19 cellular contexts compared by ENCODE assay signal in genomic region chr2:230985519-230986231, GRCh38. TPM values are rescaled to one million over a fixed set of nuclear protein-coding genes. Genes with fewer than 3 reads are reported as not detected.
DNase-seq lines count a peak whose midpoint lies in the region; ATAC-seq and TF ChIP-seq lines count a peak whose summit lies in the region.
"Had no signal": no experiment of that assay in that cellular context is flagged by ENCODE, and none has a peak within 500 bp of the region (broad histone marks: within the 10 kb centered on the region; RNA-seq: fewer than 3 reads in every experiment).

No MANE protein-coding gene starts in this region.

- H3K4me3 Mint-ChIP-seq in activated naive CD4-positive, alpha-beta T cell treated with anti-CD3 and anti-CD28 coated beads for 36 hours = no peak overlapping the region
- H3K4me3 Mint-ChIP-seq in activated naive CD8-positive, alpha-beta T cell treated with anti-CD3 and anti-CD28 coated beads for 36 hours = peak overlapping the region; percentile 49
- peak overlapping the region; percentile 71 for H3K4me3 Mint-ChIP-seq in stimulated activated effector memory CD8-positive, alpha-beta T cell treated with anti-CD3 and anti-CD28 coated beads, Interleukin-12 subunit alpha, Interleukin-12 subunit beta, amount 100 ng/mL, for 72 hours

- peak; percentile 11 for TF ChIP-seq CTCF in GM20000 (IDR thresholded peaks at IDR 0.05; ENCODE audit: extremely low read depth, missing control alignments)

- ATAC-seq in activated naive CD4-positive, alpha-beta T cell treated with anti-CD3 and anti-CD28 coated beads, Interleukin-2, amount 50 U/mL, for 72 hours = no peak
- ATAC-seq in stimulated activated effector memory CD8-positive, alpha-beta T cell treated with anti-CD3 and anti-CD28 coated beads, Interleukin-12 subunit alpha, Interleukin-12 subunit beta, amount 100 ng/mL, for 72 hours = no peak
- no peak for ATAC-seq in HG02973 (IDR thresholded peaks at IDR 0.05; ENCODE audit: unreplicated experiment)
- ATAC-seq: esophagus mucosa, gastroesophageal sphincter, upper lobe of right lung had no signal

- peak overlapping the region; percentile 6 to 99 for H3K27ac Mint-ChIP-seq in activated naive CD4-positive, alpha-beta T cell treated with anti-CD3 and anti-CD28 coated beads, Interleukin-2, amount 50 U/mL, for 72 hours
- no peak overlapping the region for H3K27ac Mint-ChIP-seq in activated naive CD4-positive, alpha-beta T cell treated with anti-CD3 and anti-CD28 coated beads for 36 hours
- peak overlapping the region; percentile 88 for H3K27ac Mint-ChIP-seq in activated naive CD8-positive, alpha-beta T cell treated with anti-CD3 and anti-CD28 coated beads for 36 hours
- H3K27ac Mint-ChIP-seq in stimulated activated effector memory CD8-positive, alpha-beta T cell treated with anti-CD3 and anti-CD28 coated beads, Interleukin-12 subunit alpha, Interleukin-12 subunit beta, amount 100 ng/mL, for 72 hours = peak overlapping the region; percentile 85

- in situ Hi-C loops in G401 (cut with HindIII; ENCODE audit: low sequenced_read_pairs) = no loop called here

- peaks cover 5 to 23% of the 10 kb centered on the region in 2 donors for H3K36me3 Mint-ChIP-seq in activated naive CD4-positive, alpha-beta T cell treated with anti-CD3 and anti-CD28 coated beads, Interleukin-2, amount 50 U/mL, for 72 hours
- no peaks in the 10 kb centered on the region for H3K36me3 Mint-ChIP-seq in activated naive CD4-positive, alpha-beta T cell treated with anti-CD3 and anti-CD28 coated beads for 36 hours (ENCODE audit: low read depth)
- peaks cover 13% of the 10 kb centered on the region for H3K36me3 Mint-ChIP-seq in activated naive CD8-positive, alpha-beta T cell treated with anti-CD3 and anti-CD28 coated beads for 36 hours
- H3K36me3 Mint-ChIP-seq in stimulated activated effector memory CD8-positive, alpha-beta T cell treated with anti-CD3 and anti-CD28 coated beads, Interleukin-12 subunit alpha, Interleukin-12 subunit beta, amount 100 ng/mL, for 72 hours = peaks cover 29% of the 10 kb centered on the region
- H3K36me3 Mint-ChIP-seq: IgD-negative memory B cell had no signal

- intact Hi-C loops in activated naive CD4-positive, alpha-beta T cell treated with anti-CD3 and anti-CD28 coated beads for 36 hours (cut with micrococcal nuclease) = loop anchor here (2.0 to 5.0 kb wide), 2 partner anchors 29 to 67 kb away; no protein-coding TSS in a partner anchor

- peaks cover 31% of the 10 kb centered on the region for H3K4me1 Mint-ChIP-seq in activated naive CD4-positive, alpha-beta T cell treated with anti-CD3 and anti-CD28 coated beads for 36 hours (ENCODE audit: low read depth)
- peaks cover 49% of the 10 kb centered on the region for H3K4me1 Mint-ChIP-seq in activated naive CD8-positive, alpha-beta T cell treated with anti-CD3 and anti-CD28 coated beads for 36 hours
- H3K4me1 Mint-ChIP-seq in stimulated activated effector memory CD8-positive, alpha-beta T cell treated with anti-CD3 and anti-CD28 coated beads, Interleukin-12 subunit alpha, Interleukin-12 subunit beta, amount 100 ng/mL, for 72 hours = peaks cover 52% of the 10 kb centered on the region

- no peak for DNase-seq in activated naive CD4-positive, alpha-beta T cell treated with anti-CD3 and anti-CD28 coated beads, Interleukin-2, amount 50 U/mL, for 72 hours (ENCODE audit: low spot score in 2 of 2)
- DNase-seq in activated naive CD4-positive, alpha-beta T cell treated with anti-CD3 and anti-CD28 coated beads for 36 hours = no peak
- no peak for DNase-seq in GM20000 (ENCODE audit: low spot score)
- no peak for DNase-seq in activated naive CD8-positive, alpha-beta T cell treated with anti-CD3 and anti-CD28 coated beads for 36 hours
- no peak for DNase-seq in stimulated activated effector memory CD8-positive, alpha-beta T cell treated with anti-CD3 and anti-CD28 coated beads, Interleukin-12 subunit alpha, Interleukin-12 subunit beta, amount 100 ng/mL, for 72 hours (ENCODE audit: low spot score in 2 of 2)
- DNase-seq in iPS-NIHi11 (ENCODE audit: low spot score) = no peak
- DNase-seq in G401 (ENCODE audit: low spot score) = no peak
- DNase-seq: ACHN; activated CD4-positive, alpha-beta T cell treated with anti-CD3 and anti-CD28 coated beads, Interleukin-2, amount 50 U/mL, for 1 hour; amygdala; caudate nucleus; NCI-H187 treated with DMSO at 0.1 percent for 48 hours; NCI-H510A treated with DMSO at 0.1 percent for 48 hours; upper lobe of right lung had no signal

- no peaks in the 10 kb centered on the region for H3K9me3 Mint-ChIP-seq in activated naive CD4-positive, alpha-beta T cell treated with anti-CD3 and anti-CD28 coated beads, Interleukin-2, amount 50 U/mL, for 72 hours
- no peaks in the 10 kb centered on the region for H3K9me3 Mint-ChIP-seq in activated naive CD4-positive, alpha-beta T cell treated with anti-CD3 and anti-CD28 coated beads for 36 hours
- no peaks in the 10 kb centered on the region for H3K9me3 Mint-ChIP-seq in activated naive CD8-positive, alpha-beta T cell treated with anti-CD3 and anti-CD28 coated beads for 36 hours
- H3K9me3 Mint-ChIP-seq in stimulated activated effector memory CD8-positive, alpha-beta T cell treated with anti-CD3 and anti-CD28 coated beads, Interleukin-12 subunit alpha, Interleukin-12 subunit beta, amount 100 ng/mL, for 72 hours = no peaks in the 10 kb centered on the region
- H3K9me3 Mint-ChIP-seq: IgD-negative memory B cell had no signal

- CTCF ChIA-PET in activated naive CD4-positive, alpha-beta T cell treated with anti-CD3 and anti-CD28 coated beads for 36 hours (lab: Charles Lee) = interaction anchor here (0.7 to 7.3 kb wide), 16 partner anchors 10 to 162 kb away, joined by 3 to 151 read pairs (median 7); partner anchors contain the start of gene GPR55

- H3K27me3 Mint-ChIP-seq in activated naive CD4-positive, alpha-beta T cell treated with anti-CD3 and anti-CD28 coated beads for 36 hours (ENCODE audit: low read depth) = peaks cover 14% of the 10 kb centered on the region
- H3K27me3 Mint-ChIP-seq in activated naive CD8-positive, alpha-beta T cell treated with anti-CD3 and anti-CD28 coated beads for 36 hours = peaks cover 4% of the 10 kb centered on the region

RNA-seq across cellular contexts. Expression of gene SPATA3, which starts 10.2 kb away (rescaled TPM):
- total RNA-seq in activated naive CD4-positive, alpha-beta T cell treated with anti-CD3 and anti-CD28 coated beads, Interleukin-2, amount 50 U/mL, for 72 hours = 1 to 10 TPM in 1 of 2 donors, under 1 TPM in 1; 0.84 to 2.9 TPM
- not detected for total RNA-seq in activated naive CD4-positive, alpha-beta T cell treated with anti-CD3 and anti-CD28 coated beads for 36 hours
- not detected for total RNA-seq in activated naive CD8-positive, alpha-beta T cell treated with anti-CD3 and anti-CD28 coated beads for 36 hours
- total RNA-seq in G401 (2014; rRNA removed; shearing (Covaris generic)) = not detected in 2 replicates
- total RNA-seq: esophagus mucosa, gastroesophageal sphincter, right atrium auricular region, upper lobe of right lung had no signal

RNA-seq across cellular contexts. Expression of gene C2orf72, which starts 51.6 kb away (rescaled TPM):
- total RNA-seq in activated naive CD4-positive, alpha-beta T cell treated with anti-CD3 and anti-CD28 coated beads, Interleukin-2, amount 50 U/mL, for 72 hours = 1 to 10 TPM in 1 of 2 donors, under 1 TPM in 1; 0.18 to 5.7 TPM
- not detected for total RNA-seq in activated naive CD4-positive, alpha-beta T cell treated with anti-CD3 and anti-CD28 coated beads for 36 hours
- 1 to 10 TPM; 2.3 to 2.4 TPM for total RNA-seq in activated naive CD8-positive, alpha-beta T cell treated with anti-CD3 and anti-CD28 coated beads for 36 hours
- total RNA-seq in G401 (2014; rRNA removed; shearing (Covaris generic)) = 9.3 and 27.9 TPM in 2 replicates
